In genomic region chr21:42724226-42724920, GRCh38 we compare ENCODE assay signal across 11 cellular contexts.
DNase-seq lines count a peak whose midpoint lies in the region; ATAC-seq, FAIRE-seq and TF ChIP-seq lines count a peak whose summit lies in the region.
"Had no signal": no experiment of that assay in that cellular context is flagged by ENCODE, and none has a peak within 500 bp of the region (broad histone marks: within the 10 kb centered on the region; RNA-seq: fewer than 3 reads in every experiment).

No MANE protein-coding gene starts in this region.

- peaks cover 29% of the 10 kb centered on the region for H3K4me1 Mint-ChIP-seq in astrocyte (ENCODE audit: low read depth, unreplicated experiment)

- peak overlapping the region; percentile 13 for H3K9ac ChIP-seq in astrocyte (ENCODE audit: low read length)

- H2AFZ ChIP-seq in astrocyte (ENCODE audit: low read depth, low read length) = no peak overlapping the region

- H3K9me3 ChIP-seq in astrocyte (ENCODE audit: insufficient read depth, low read depth, low read length) (no peaks in the 10 kb centered on the region), tibial nerve (no peaks in the 10 kb centered on the region)
- H3K9me3 ChIP-seq: neutrophil, tibial artery had no signal

- H3K79me2 ChIP-seq in astrocyte (ENCODE audit: insufficient read depth, low read length) = no peaks in the 10 kb centered on the region

- peaks cover 5% of the 10 kb centered on the region for H3K9me3 Mint-ChIP-seq in astrocyte (ENCODE audit: unreplicated experiment)

- in situ Hi-C loops in GM13977 (cut with MboI; ENCODE audit: low pct_unique_long_range_greater_than_20kb, low sequenced_read_pairs, unreplicated experiment) = no loop called here

- peak overlapping the region; percentile 54 for H3K27ac Mint-ChIP-seq in astrocyte (ENCODE audit: unreplicated experiment)

- no peaks in the 10 kb centered on the region for H3K36me3 Mint-ChIP-seq in astrocyte (ENCODE audit: low read depth, unreplicated experiment)

- FAIRE-seq in astrocyte (lab: Jason Lieb, UNC) = peak; percentile 54

- WGBS in tibial nerve, 2 donors = 53 to 54% methylated on average over 12 of the region's 12 CpGs

- TF ChIP-seq CTCF in astrocyte (IDR thresholded peaks at IDR 0.05; ENCODE audit: insufficient read depth, low read depth, low read length) (no peak), tibial nerve (IDR thresholded peaks at IDR 0.05) (no peak), GM13977 (IDR thresholded peaks at IDR 0.05; ENCODE audit: extremely low read depth, insufficient read depth, missing control alignments) (no peak)

- no peak overlapping the region for H3K27ac ChIP-seq in astrocyte (ENCODE audit: low read depth, low read length)
- H3K27ac ChIP-seq in tibial nerve = peak overlapping the region in 3 of 4 donors; percentile 32 to 60 (median 51)
- H3K27ac ChIP-seq: HL-60, neutrophil, tibial artery had no signal

- no peak for TF ChIP-seq POLR2A in tibial nerve (IDR thresholded peaks at IDR 0.05)

- peaks cover 3% of the 10 kb centered on the region for H4K20me1 ChIP-seq in astrocyte (ENCODE audit: insufficient read depth, low read length)

- DNase-seq in HK-2 (ENCODE audit: unreplicated experiment) = peak; percentile 71
- DNase-seq in astrocyte (ENCODE audit: low read depth) = peak; percentile 94
- DNase-seq in kidney glomerular epithelial cell (lab: John Stamatoyannopoulos, UW) = peak; percentile 97
- no peak for DNase-seq in tibial nerve (ENCODE audit: low spot score in 2 of 2)
- DNase-seq in GM13977 (ENCODE audit: low spot score) = no peak
- DNase-seq: cerebellar nuclear complex, tibial artery had no signal

- peak overlapping the region; percentile 77 for H3K4me2 ChIP-seq in astrocyte (ENCODE audit: low read length)

- H3K27me3 ChIP-seq in astrocyte (ENCODE audit: insufficient read depth, low read length) = peaks cover 25% of the 10 kb centered on the region
- H3K27me3 ChIP-seq in tibial nerve = no peaks in the 10 kb centered on the region
- H3K27me3 ChIP-seq: neutrophil, tibial artery had no signal

- H3K4me1 ChIP-seq in astrocyte (ENCODE audit: insufficient read depth, low read length) = peaks cover 24% of the 10 kb centered on the region
- peaks cover 0 to 47% (median 28%) of the 10 kb centered on the region in 4 donors for H3K4me1 ChIP-seq in tibial nerve

- peaks cover 30% of the 10 kb centered on the region for H3K27me3 Mint-ChIP-seq in astrocyte (ENCODE audit: low read depth, unreplicated experiment)

- H3K4me3 ChIP-seq in astrocyte (ENCODE audit: insufficient read depth, low read depth, low read length) (no peak overlapping the region), tibial nerve (no peak overlapping the region)
- H3K4me3 ChIP-seq: tibial artery had no signal

- ATAC-seq in HG03460 (IDR thresholded peaks at IDR 0.05; ENCODE audit: unreplicated experiment) = no peak
- ATAC-seq in GM19035 (IDR thresholded peaks at IDR 0.05; ENCODE audit: unreplicated experiment) = no peak

- TF ChIP-seq EP300 in tibial nerve (IDR thresholded peaks at IDR 0.05) = peak in 1 of 2 donors; percentile 51

- H3K36me3 ChIP-seq in astrocyte (ENCODE audit: insufficient read depth, low read length) (no peaks in the 10 kb centered on the region), tibial nerve (no peaks in the 10 kb centered on the region)
- H3K36me3 ChIP-seq: neutrophil, tibial artery had no signal

- H3K4me3 Mint-ChIP-seq in astrocyte (ENCODE audit: unreplicated experiment) = no peak overlapping the region

Comparison
In these comparisons a context has a peak if more than half of its experiments do, and no peak if none do; other contexts are left out.
1. DNase-seq: peak in HK-2 (single experiment), astrocyte (single experiment) and kidney glomerular epithelial cell (single experiment); none in tibial nerve (0 of 2) and GM13977 (single experiment).